16 cellular contexts compared by ENCODE assay signal in genomic region chr1:165882168-165882837, GRCh38. TPM values are rescaled to one million over a fixed set of nuclear protein-coding genes. Genes with fewer than 3 reads are reported as not detected.
DNase-seq lines count a peak whose midpoint lies in the region; ATAC-seq, FAIRE-seq and TF ChIP-seq lines count a peak whose summit lies in the region.
"Had no signal": no experiment of that assay in that cellular context is flagged by ENCODE, and none has a peak within 500 bp of the region (broad histone marks: within the 10 kb centered on the region; RNA-seq: fewer than 3 reads in every experiment).

No MANE protein-coding gene starts in this region.

- H3K4me2 ChIP-seq in DND-41 (ENCODE audit: insufficient read depth, low read length): no peak overlapping the region
- H3K4me2 ChIP-seq: neural progenitor cell had no signal

- H3K36me3 Mint-ChIP-seq in endothelial cell (ENCODE audit: low read depth, unreplicated experiment): peaks cover 13% of the 10 kb centered on the region
- no peaks in the 10 kb centered on the region for H3K36me3 Mint-ChIP-seq in activated T-helper 17 cell treated with anti-CD3 and anti-CD28 coated beads, Interleukin-2, amount 50 U/mL, for 72 hours (ENCODE audit: low read depth)

- DNase-seq in DND-41: no peak
- no peak for DNase-seq in endothelial cell (ENCODE audit: low spot score)
- no peak for DNase-seq in urothelium cell line (ENCODE audit: low spot score)
- DNase-seq in activated effector memory CD4-positive, alpha-beta T cell treated with Interleukin-2 at 50 U/mL for 16 hours: no peak
- no peak for DNase-seq in foreskin melanocyte
- DNase-seq: activated T-cell treated with anti-CD3 and anti-CD28 coated beads, Interleukin-2, amount 50 U/mL, for 1 hour; left colon; NCI-H1694 treated with DMSO at 0.1 percent for 48 hours; NCI-H510A treated with DMSO at 0.1 percent for 48 hours; substantia nigra had no signal

- no peaks in the 10 kb centered on the region for H3K27me3 ChIP-seq in DND-41 (ENCODE audit: insufficient read depth, low read length, poor library complexity)
- H3K27me3 ChIP-seq: neural progenitor cell, right atrium auricular region had no signal

- FAIRE-seq in urothelium cell line (lab: Jason Lieb, UNC): no peak
- FAIRE-seq: HTR-8/SVneo had no signal

- peaks cover 41% of the 10 kb centered on the region for H3K36me3 ChIP-seq in DND-41 (ENCODE audit: insufficient read depth, low read length)
- H3K36me3 ChIP-seq: neural progenitor cell, right atrium auricular region had no signal

- H2AFZ ChIP-seq in DND-41 (ENCODE audit: low read depth, low read length): no peak overlapping the region
- H2AFZ ChIP-seq: neural progenitor cell had no signal

- TF ChIP-seq CTCF in DND-41 (IDR thresholded peaks at IDR 0.05; ENCODE audit: borderline replicate concordance, extremely low read depth, low read length, poor library complexity, severe bottlenecking) (peak; percentile 4), endothelial cell (IDR thresholded peaks at IDR 0.05; ENCODE audit: unreplicated experiment) (no peak)

- peaks cover 96% of the 10 kb centered on the region for H4K20me1 ChIP-seq in DND-41 (ENCODE audit: insufficient read depth, low read length)

- no peak overlapping the region for H3K4me3 ChIP-seq in DND-41 (ENCODE audit: low read depth in 1 of 2, low read length in 2 of 2)
- H3K4me3 ChIP-seq: neural progenitor cell, right atrium auricular region had no signal

- H3K27ac ChIP-seq in DND-41 (ENCODE audit: low read length): peak overlapping the region; percentile 37; the same call in 1 of the 2 replicates
- H3K27ac ChIP-seq: neural progenitor cell, right atrium auricular region had no signal

- H3K9me3 Mint-ChIP-seq in endothelial cell (ENCODE audit: unreplicated experiment): no peaks in the 10 kb centered on the region
- H3K9me3 Mint-ChIP-seq in activated T-helper 17 cell treated with anti-CD3 and anti-CD28 coated beads, Interleukin-2, amount 50 U/mL, for 72 hours: no peaks in the 10 kb centered on the region

- H3K9ac ChIP-seq in DND-41 (ENCODE audit: low read depth, low read length): no peak overlapping the region
- H3K9ac ChIP-seq: neural progenitor cell had no signal

- H3K79me2 ChIP-seq in DND-41 (ENCODE audit: insufficient read depth, low read length): peaks cover 100% of the 10 kb centered on the region

- H3K4me1 Mint-ChIP-seq in endothelial cell (ENCODE audit: unreplicated experiment): peaks cover 39% of the 10 kb centered on the region
- peaks cover 8% of the 10 kb centered on the region for H3K4me1 Mint-ChIP-seq in activated T-helper 17 cell treated with anti-CD3 and anti-CD28 coated beads, Interleukin-2, amount 50 U/mL, for 72 hours

- H3K27me3 Mint-ChIP-seq in endothelial cell (ENCODE audit: unreplicated experiment): peaks cover 1% of the 10 kb centered on the region
- no peaks in the 10 kb centered on the region for H3K27me3 Mint-ChIP-seq in activated T-helper 17 cell treated with anti-CD3 and anti-CD28 coated beads, Interleukin-2, amount 50 U/mL, for 72 hours

- H3K4me1 ChIP-seq in DND-41 (ENCODE audit: insufficient read depth, low read length): peaks cover 51% of the 10 kb centered on the region

- H3K4me3 Mint-ChIP-seq in endothelial cell (ENCODE audit: unreplicated experiment): no peak overlapping the region
- H3K4me3 Mint-ChIP-seq in activated T-helper 17 cell treated with anti-CD3 and anti-CD28 coated beads, Interleukin-2, amount 50 U/mL, for 72 hours: no peak overlapping the region
- H3K4me3 Mint-ChIP-seq: neural progenitor cell had no signal

- no peak for ATAC-seq in DND-41 (ENCODE audit: insufficient read depth, low read depth)
- peak; percentile 35 for ATAC-seq in GM21381 (IDR thresholded peaks at IDR 0.05; ENCODE audit: unreplicated experiment)
- ATAC-seq in HG03460 (IDR thresholded peaks at IDR 0.05; ENCODE audit: unreplicated experiment): peak; percentile 36
- ATAC-seq in activated T-helper 17 cell treated with anti-CD3 and anti-CD28 coated beads, Interleukin-2, amount 50 U/mL, for 72 hours (replicated peaks): no peak
- ATAC-seq: left colon had no signal

- H3K27ac Mint-ChIP-seq in endothelial cell (ENCODE audit: unreplicated experiment): peak overlapping the region; percentile 13
- H3K27ac Mint-ChIP-seq in activated T-helper 17 cell treated with anti-CD3 and anti-CD28 coated beads, Interleukin-2, amount 50 U/mL, for 72 hours: no peak overlapping the region

- H3K9me3 ChIP-seq in DND-41 (ENCODE audit: insufficient read depth, low read length, severe bottlenecking): no peaks in the 10 kb centered on the region
- H3K9me3 ChIP-seq: right atrium auricular region had no signal

RNA-seq across cellular contexts. Expression of gene UCK2, which starts 54.9 kb away (rescaled TPM):
- total RNA-seq in endothelial cell (ENCODE audit: unreplicated experiment): 52.9 TPM
- total RNA-seq in activated T-helper 17 cell treated with anti-CD3 and anti-CD28 coated beads, Interleukin-2, amount 50 U/mL, for 72 hours: 10 to 100 TPM; 30.7 to 74.2 TPM

Comparison
In these comparisons a context has a peak if more than half of its experiments do, and no peak if none do; other contexts are left out.
1. ATAC-seq: peak in GM21381 (single experiment) and HG03460 (single experiment); none in DND-41 (single experiment) and activated T-helper 17 cell treated with anti-CD3 and anti-CD28 coated beads, Interleukin-2, amount 50 U/mL, for 72 hours (single experiment).